ENCODE assay signal across 8 cellular contexts in the genomic region with DNA sequence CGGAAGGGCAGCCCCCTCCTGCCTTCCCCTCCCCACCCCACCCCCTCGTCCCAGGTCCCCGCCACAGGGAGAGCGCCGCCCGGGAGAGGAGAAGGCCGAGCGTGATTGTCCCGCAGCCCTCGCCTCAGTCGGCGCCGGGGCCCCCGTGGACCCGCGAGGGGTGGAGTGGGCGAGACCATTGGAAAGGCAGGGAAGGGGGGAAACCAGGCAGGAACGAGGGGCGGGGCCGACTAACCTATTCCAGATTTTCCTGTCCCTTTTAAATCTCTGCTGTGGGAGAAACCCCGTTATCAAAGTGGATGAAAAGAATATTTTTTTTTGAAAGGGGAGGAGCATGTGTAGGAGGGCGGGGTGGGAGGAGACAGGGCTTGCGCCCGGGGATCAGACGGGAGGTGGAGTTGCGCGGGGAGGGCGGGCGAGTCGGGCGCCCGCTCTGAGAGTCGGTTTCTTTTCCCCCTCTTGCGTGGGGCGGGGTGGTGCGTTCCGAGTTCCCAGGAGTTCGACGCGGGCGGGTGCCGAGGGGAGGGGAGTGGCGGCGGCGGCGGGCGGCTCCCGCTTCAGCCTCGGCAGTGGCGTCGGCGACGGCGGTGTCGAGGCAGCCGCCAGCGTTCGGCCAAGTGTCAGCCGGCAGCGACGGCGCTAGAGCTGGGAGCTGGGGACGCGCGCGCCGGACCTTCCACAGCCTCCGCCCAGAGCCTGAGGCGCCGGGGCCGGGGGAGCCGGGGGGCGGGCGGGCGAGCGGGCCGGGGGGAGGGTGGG. TPM values are rescaled to one million over a fixed set of nuclear protein-coding genes. Genes with fewer than 3 reads are reported as not detected.
DNase-seq lines count a peak whose midpoint lies in the region; ATAC-seq, FAIRE-seq and TF ChIP-seq lines count a peak whose summit lies in the region.

A gene with protein sequence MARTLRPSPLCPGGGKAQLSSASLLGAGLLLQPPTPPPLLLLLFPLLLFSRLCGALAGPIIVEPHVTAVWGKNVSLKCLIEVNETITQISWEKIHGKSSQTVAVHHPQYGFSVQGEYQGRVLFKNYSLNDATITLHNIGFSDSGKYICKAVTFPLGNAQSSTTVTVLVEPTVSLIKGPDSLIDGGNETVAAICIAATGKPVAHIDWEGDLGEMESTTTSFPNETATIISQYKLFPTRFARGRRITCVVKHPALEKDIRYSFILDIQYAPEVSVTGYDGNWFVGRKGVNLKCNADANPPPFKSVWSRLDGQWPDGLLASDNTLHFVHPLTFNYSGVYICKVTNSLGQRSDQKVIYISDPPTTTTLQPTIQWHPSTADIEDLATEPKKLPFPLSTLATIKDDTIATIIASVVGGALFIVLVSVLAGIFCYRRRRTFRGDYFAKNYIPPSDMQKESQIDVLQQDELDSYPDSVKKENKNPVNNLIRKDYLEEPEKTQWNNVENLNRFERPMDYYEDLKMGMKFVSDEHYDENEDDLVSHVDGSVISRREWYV (plus strand): TSS at position 560 of the 759 bp plus-strand sequence. CDS start 202 bp downstream, outside the sequence.

- peak within 1 kb of the TSS; percentile 84 for H3K27ac ChIP-seq in ectodermal cell (ENCODE audit: insufficient read depth, low read depth, low read length, poor library complexity, severe bottlenecking)
- H3K27ac ChIP-seq in liver (ENCODE audit: low read depth in 1 of 2, low read length in 2 of 2) = peak within 1 kb of the TSS; percentile 79 to 82

- peak; percentile 29 for DNase-seq in GM18507 (ENCODE audit: extremely low spot score, insufficient read length, low read depth)
- peak; percentile 90 for DNase-seq in NCI-H226
- peak; percentile 90 for DNase-seq in activated CD8-positive, alpha-beta memory T cell treated with anti-CD3 and anti-CD28 coated beads for 24 hours
- DNase-seq in stimulated activated CD4-positive, alpha-beta T cell treated with anti-CD3 and anti-CD28 coated beads, Interleukin-2, amount 100 ng/mL, for 24 hours = peak; percentile 84 to 87
- DNase-seq in NAMALWA (ENCODE audit: low spot score) = no peak

- TF ChIP-seq CTCF in liver (IDR thresholded peaks at IDR 0.05; ENCODE audit: low read depth, low read length, missing input control) = no peak

- FAIRE-seq in GM18507 (lab: Jason Lieb, UNC) = no peak

- WGBS in ectodermal cell, 2 experiments = 0 to 1% methylated on average over 75 to 76 of the region's 77 CpGs
- WGBS in liver = under 1% methylated on average over 77 of the region's 77 CpGs

- H3K4me3 ChIP-seq in ectodermal cell (ENCODE audit: insufficient read depth, low read depth, low read length) (peak within 1 kb of the TSS; percentile 91), liver (ENCODE audit: low read depth in 1 of 3, low read length in 3 of 3) (peak within 1 kb of the TSS; percentile 88 to 98 (median 91))

- ATAC-seq in HG02938 (IDR thresholded peaks at IDR 0.05; ENCODE audit: unreplicated experiment) = peak; percentile 80

- H3K9me3 ChIP-seq in ectodermal cell (ENCODE audit: control insufficient read depth, low read length) (no peaks in the 10 kb centered on the region), liver (ENCODE audit: control insufficient read depth in 4 of 4, low read length in 3 of 4) (no peaks in the 10 kb centered on the region)

- no peaks in the 10 kb centered on the region for H3K4me1 ChIP-seq in ectodermal cell (ENCODE audit: control insufficient read depth, insufficient read depth, low read length)
- H3K4me1 ChIP-seq in liver (ENCODE audit: control insufficient read depth in 4 of 4, insufficient read depth in 4 of 4, low read length in 3 of 4) = peaks cover 2 to 42% (median 24%) of the 10 kb centered on the region in 4 donors

- peak; percentile 38 to 44 for TF ChIP-seq RAD21 in liver (IDR thresholded peaks at IDR 0.05)

- H3K36me3 ChIP-seq in ectodermal cell (ENCODE audit: control insufficient read depth, insufficient read depth, low read length) (no peaks in the 10 kb centered on the region), liver (ENCODE audit: control insufficient read depth in 4 of 4, insufficient read depth in 3 of 4, low read depth in 1 of 4, low read length in 3 of 4) (no peaks in the 10 kb centered on the region)

- H3K27me3 ChIP-seq in ectodermal cell (ENCODE audit: control insufficient read depth, insufficient read depth, low read length, poor library complexity, severe bottlenecking) (no peaks in the 10 kb centered on the region), liver (ENCODE audit: control insufficient read depth in 4 of 4, insufficient read depth in 4 of 4, low read length in 3 of 4) (no peaks in the 10 kb centered on the region)

- peak within 1 kb of the TSS; percentile 72 to 92 for H3K9ac ChIP-seq in liver (ENCODE audit: low read depth in 1 of 2, low read length in 2 of 2)

TF ChIP-seq in liver, 16 proteins besides CTCF, POLR2A, EP300 and RAD21:
- TF ChIP-seq TAF1 (conservative IDR thresholded peaks at IDR 0.05) (peak; percentile 57), SP1 (IDR thresholded peaks at IDR 0.05) (peak; percentile 91), HNF4G (IDR thresholded peaks at IDR 0.05) (no peak), YY1 (IDR thresholded peaks at IDR 0.05) (no peak), EGR1 (IDR thresholded peaks at IDR 0.05; ENCODE audit: low read depth in 2 of 2) (peak in 1 of 2 donors; percentile 60), GABPA (IDR thresholded peaks at IDR 0.05 in 1 of 2, conservative IDR thresholded peaks at IDR 0.05 in 1 of 2) (no peak), HNF4A (conservative IDR thresholded peaks at IDR 0.05) (peak; percentile 23 to 49), FOXA2 (IDR thresholded peaks at IDR 0.05) (no peak), JUND (IDR thresholded peaks at IDR 0.05) (peak in 1 of 2 donors; percentile 37), FOXA1 (IDR thresholded peaks at IDR 0.05) (no peak), RXRA (IDR thresholded peaks at IDR 0.05) (peak; percentile 44 to 57), NR2F2 (IDR thresholded peaks at IDR 0.05) (peak; percentile 49)
- TF ChIP-seq, protein P1, sequence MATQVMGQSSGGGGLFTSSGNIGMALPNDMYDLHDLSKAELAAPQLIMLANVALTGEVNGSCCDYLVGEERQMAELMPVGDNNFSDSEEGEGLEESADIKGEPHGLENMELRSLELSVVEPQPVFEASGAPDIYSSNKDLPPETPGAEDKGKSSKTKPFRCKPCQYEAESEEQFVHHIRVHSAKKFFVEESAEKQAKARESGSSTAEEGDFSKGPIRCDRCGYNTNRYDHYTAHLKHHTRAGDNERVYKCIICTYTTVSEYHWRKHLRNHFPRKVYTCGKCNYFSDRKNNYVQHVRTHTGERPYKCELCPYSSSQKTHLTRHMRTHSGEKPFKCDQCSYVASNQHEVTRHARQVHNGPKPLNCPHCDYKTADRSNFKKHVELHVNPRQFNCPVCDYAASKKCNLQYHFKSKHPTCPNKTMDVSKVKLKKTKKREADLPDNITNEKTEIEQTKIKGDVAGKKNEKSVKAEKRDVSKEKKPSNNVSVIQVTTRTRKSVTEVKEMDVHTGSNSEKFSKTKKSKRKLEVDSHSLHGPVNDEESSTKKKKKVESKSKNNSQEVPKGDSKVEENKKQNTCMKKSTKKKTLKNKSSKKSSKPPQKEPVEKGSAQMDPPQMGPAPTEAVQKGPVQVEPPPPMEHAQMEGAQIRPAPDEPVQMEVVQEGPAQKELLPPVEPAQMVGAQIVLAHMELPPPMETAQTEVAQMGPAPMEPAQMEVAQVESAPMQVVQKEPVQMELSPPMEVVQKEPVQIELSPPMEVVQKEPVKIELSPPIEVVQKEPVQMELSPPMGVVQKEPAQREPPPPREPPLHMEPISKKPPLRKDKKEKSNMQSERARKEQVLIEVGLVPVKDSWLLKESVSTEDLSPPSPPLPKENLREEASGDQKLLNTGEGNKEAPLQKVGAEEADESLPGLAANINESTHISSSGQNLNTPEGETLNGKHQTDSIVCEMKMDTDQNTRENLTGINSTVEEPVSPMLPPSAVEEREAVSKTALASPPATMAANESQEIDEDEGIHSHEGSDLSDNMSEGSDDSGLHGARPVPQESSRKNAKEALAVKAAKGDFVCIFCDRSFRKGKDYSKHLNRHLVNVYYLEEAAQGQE (IDR thresholded peaks at IDR 0.05) = peak; percentile 44
- TF ChIP-seq, protein P2, sequence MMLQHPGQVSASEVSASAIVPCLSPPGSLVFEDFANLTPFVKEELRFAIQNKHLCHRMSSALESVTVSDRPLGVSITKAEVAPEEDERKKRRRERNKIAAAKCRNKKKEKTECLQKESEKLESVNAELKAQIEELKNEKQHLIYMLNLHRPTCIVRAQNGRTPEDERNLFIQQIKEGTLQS (IDR thresholded peaks at IDR 0.05) = peak; percentile 33
- TF ChIP-seq, protein P3, sequence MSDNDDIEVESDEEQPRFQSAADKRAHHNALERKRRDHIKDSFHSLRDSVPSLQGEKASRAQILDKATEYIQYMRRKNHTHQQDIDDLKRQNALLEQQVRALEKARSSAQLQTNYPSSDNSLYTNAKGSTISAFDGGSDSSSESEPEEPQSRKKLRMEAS (IDR thresholded peaks at IDR 0.05) = peak; percentile 85
- TF ChIP-seq, protein P4, sequence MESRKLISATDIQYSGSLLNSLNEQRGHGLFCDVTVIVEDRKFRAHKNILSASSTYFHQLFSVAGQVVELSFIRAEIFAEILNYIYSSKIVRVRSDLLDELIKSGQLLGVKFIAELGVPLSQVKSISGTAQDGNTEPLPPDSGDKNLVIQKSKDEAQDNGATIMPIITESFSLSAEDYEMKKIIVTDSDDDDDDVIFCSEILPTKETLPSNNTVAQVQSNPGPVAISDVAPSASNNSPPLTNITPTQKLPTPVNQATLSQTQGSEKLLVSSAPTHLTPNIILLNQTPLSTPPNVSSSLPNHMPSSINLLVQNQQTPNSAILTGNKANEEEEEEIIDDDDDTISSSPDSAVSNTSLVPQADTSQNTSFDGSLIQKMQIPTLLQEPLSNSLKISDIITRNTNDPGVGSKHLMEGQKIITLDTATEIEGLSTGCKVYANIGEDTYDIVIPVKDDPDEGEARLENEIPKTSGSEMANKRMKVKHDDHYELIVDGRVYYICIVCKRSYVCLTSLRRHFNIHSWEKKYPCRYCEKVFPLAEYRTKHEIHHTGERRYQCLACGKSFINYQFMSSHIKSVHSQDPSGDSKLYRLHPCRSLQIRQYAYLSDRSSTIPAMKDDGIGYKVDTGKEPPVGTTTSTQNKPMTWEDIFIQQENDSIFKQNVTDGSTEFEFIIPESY (IDR thresholded peaks at IDR 0.05) = peak; percentile 69

RNA-seq across cellular contexts. Expression of the gene that starts here (rescaled TPM):
- 39.6 TPM for polyA plus RNA-seq in ectodermal cell (2013, experiment 1 of 4)
- polyA plus RNA-seq in ectodermal cell (2013, experiment 2 of 4) = 45.1 TPM
- polyA plus RNA-seq in ectodermal cell (2013, experiment 3 of 4) = 36.4 TPM
- 45.4 TPM for polyA plus RNA-seq in ectodermal cell (2013, experiment 4 of 4)
- total RNA-seq in liver = 10 to 100 TPM; 19.3 to 31.8 TPM
- polyA plus RNA-seq in liver = 10 to 100 TPM in 1 of 2 donors, 1 to 10 TPM in 1; 9.0 to 11.2 TPM
